Comparison of ENCODE assay signal across 19 cellular contexts in genomic region chr5:154329519-154329918, GRCh38.
"Had no signal": no experiment of that assay in that cellular context is flagged by ENCODE, and none has a peak within 500 bp of the region (broad histone marks: within the 10 kb centered on the region; RNA-seq: fewer than 3 reads in every experiment).

No MANE protein-coding gene starts in this region.

- ATAC-seq: foreskin keratinocyte; heart right ventricle; left cardiac atrium; left lung; left ventricle myocardium superior; lower lobe of right lung; naive thymus-derived CD4-positive, alpha-beta T cell had no signal

- H3K27ac ChIP-seq: coronary artery, dorsolateral prefrontal cortex, esophagus muscularis mucosa, foreskin keratinocyte, heart right ventricle, left lung, lower lobe of right lung had no signal

- H3K4me3 ChIP-seq: coronary artery, dorsolateral prefrontal cortex, esophagus muscularis mucosa, heart right ventricle, left lung, lower lobe of right lung had no signal

- DNase-seq: dermis blood vessel endothelial cell; dorsolateral prefrontal cortex; effector CD4-positive, alpha-beta T cell; effector memory CD4-positive, alpha-beta T cell; foreskin keratinocyte; glutamatergic neuron; head of caudate nucleus; heart right ventricle; hippocampal formation; kidney; left cardiac atrium; left lung; left ventricle myocardium superior; lower lobe of right lung; mesendoderm; midbrain; naive thymus-derived CD4-positive, alpha-beta T cell had no signal

- H3K9me3 ChIP-seq: esophagus muscularis mucosa, heart right ventricle, left lung, lower lobe of right lung had no signal

- H3K27me3 ChIP-seq: dorsolateral prefrontal cortex, esophagus muscularis mucosa, foreskin keratinocyte, heart right ventricle, left lung had no signal

- H3K4me1 ChIP-seq: foreskin keratinocyte, lower lobe of right lung had no signal
